In genomic region chr10:29725927-29726326, GRCh38 we compare ENCODE assay signal across 8 cellular contexts.
DNase-seq lines count a peak whose midpoint lies in the region; ATAC-seq, FAIRE-seq and TF ChIP-seq lines count a peak whose summit lies in the region.
"Not testable (repeated sequence)": the region's sequence is repeated elsewhere in the genome, so short reads cannot be mapped to it uniquely, and the experiment has no call there.

No MANE protein-coding gene starts in this region.

- not testable (repeated sequence) for FAIRE-seq in GM12878 (lab: Jason Lieb, UNC)

- RAD21 ChIA-PET in GM12878 (lab: Charles Lee; ENCODE audit: unreplicated experiment) = interaction anchor here (0.6 kb wide), 1 partner anchor 121 kb away, joined by 3 read pairs; no protein-coding TSS in a partner anchor

- H3K27me3 ChIP-seq in BLaER1; GM12878 (replicated peaks in 1 of 2; ENCODE audit: control insufficient read depth in 2 of 2, insufficient read depth in 2 of 2, low read length in 1 of 2); cardiac muscle cell; right atrium auricular region; smooth muscle cell (ENCODE audit: low read depth); tibial artery: not testable (repeated sequence)

- not testable (repeated sequence) for H4K20me1 ChIP-seq in BLaER1; GM12878 (ENCODE audit: control insufficient read depth, insufficient read depth)
- H4K20me1 ChIP-seq in smooth muscle cell (ENCODE audit: low read depth) = peaks cover 63% of the 10 kb centered on the region

- H3K36me3 ChIP-seq in BLaER1; HEK293 (ENCODE audit: control insufficient read depth in 2 of 2, insufficient read depth in 1 of 2, low read length in 2 of 2); GM12878 (ENCODE audit: control insufficient read depth in 2 of 2, insufficient read depth in 2 of 2, low read length in 1 of 2); cardiac muscle cell; right atrium auricular region; smooth muscle cell (ENCODE audit: low read depth); tibial artery: not testable (repeated sequence)
- peaks cover 41% of the 10 kb centered on the region for H3K36me3 ChIP-seq in mesodermal cell (ENCODE audit: control insufficient read depth, insufficient read depth, low read length)

- TF ChIP-seq EP300 in GM12878 (IDR thresholded peaks at IDR 0.05; ENCODE audit: borderline replicate concordance in 1 of 2, control insufficient read depth in 1 of 2, low read depth in 2 of 2, low read length in 2 of 2) = not testable (repeated sequence)

- not testable (repeated sequence) for H2AFZ ChIP-seq in GM12878 (ENCODE audit: control insufficient read depth, low read depth, low read length); smooth muscle cell (ENCODE audit: low read depth)

- SMC1A ChIA-PET in GM12878 (lab: Charles Lee; ENCODE audit: uncharacterized antibody, unreplicated experiment) = interaction anchor here (1.0 to 1.9 kb wide), 3 partner anchors 8 to 66 kb away, joined by 4 to 5 read pairs (median 5); no protein-coding TSS in a partner anchor

- H3K27ac ChIP-seq in BLaER1 = peak overlapping the region; percentile 74; the same call in 1 of the 2 replicates
- H3K27ac ChIP-seq in HEK293 (ENCODE audit: extremely low read depth, low read depth, low read length); GM12878 (ENCODE audit: control insufficient read depth, insufficient read depth); smooth muscle cell (ENCODE audit: low read depth): not testable (repeated sequence)
- peak overlapping the region; percentile 88 for H3K27ac ChIP-seq in cardiac muscle cell
- H3K27ac ChIP-seq in right atrium auricular region = peak overlapping the region; percentile 65 to 78
- peak overlapping the region; percentile 31 for H3K27ac ChIP-seq in mesodermal cell (ENCODE audit: low read depth, low read length, severe bottlenecking)
- peak overlapping the region; percentile 10 to 66 for H3K27ac ChIP-seq in tibial artery

- peak overlapping the region; percentile 33; the same call in 1 of the 2 replicates for H3K4me3 ChIP-seq in BLaER1
- H3K4me3 ChIP-seq in HEK293 (ENCODE audit: low read depth, low read length); GM12878; cardiac muscle cell; right atrium auricular region; mesodermal cell (ENCODE audit: extremely low read depth, insufficient read depth, low read length, poor library complexity, severe bottlenecking); smooth muscle cell; tibial artery: not testable (repeated sequence)

- TF ChIP-seq CTCF in HEK293 (tag by site-specific recombination; IDR thresholded peaks at IDR 0.05); GM12878 (IDR thresholded peaks at IDR 0.05 in 2 of 3, conservative IDR thresholded peaks at IDR 0.05 in 1 of 3; ENCODE audit: control insufficient read depth in 2 of 3, extremely low read depth in 1 of 3, insufficient read depth in 1 of 3, low read depth in 3 of 3, low read length in 3 of 3); cardiac muscle cell (IDR thresholded peaks at IDR 0.05; ENCODE audit: low read depth, low read length); right atrium auricular region (IDR thresholded peaks at IDR 0.05); smooth muscle cell (IDR thresholded peaks at IDR 0.05; ENCODE audit: borderline replicate concordance, insufficient read depth, poor library complexity, severe bottlenecking); tibial artery (IDR thresholded peaks at IDR 0.05): not testable (repeated sequence)

- in situ Hi-C loops in GM12878 (cut with MboI) = not testable (repeated sequence)

- intact Hi-C loops in GM12878 (cut with micrococcal nuclease; ENCODE audit: unreplicated experiment) = not testable (repeated sequence)
- intact Hi-C loops in tibial artery (cut with DNase I; ENCODE audit: low total_unique reads) = loop anchor here (10.0 kb wide), 1 partner anchor 101 kb away; no protein-coding TSS in a partner anchor

- TF ChIP-seq POLR2A in GM12878 (IDR thresholded peaks at IDR 0.05; ENCODE audit: low read depth, low read length) = not testable (repeated sequence)

- ATAC-seq in GM12878 = peak; percentile 13; the same call in 2 of the 3 replicates

- BruUV-seq in GM12878 (replicated peaks; lab: Mats Ljungman, UMichigan) = not testable (repeated sequence)

- TF ChIP-seq RAD21 in GM12878 (IDR thresholded peaks at IDR 0.05; ENCODE audit: insufficient read depth, low read depth, low read length) = not testable (repeated sequence)

- not testable (repeated sequence) for H3F3A ChIP-seq in smooth muscle cell (ENCODE audit: low read depth)

- H3K9me3 ChIP-seq in BLaER1 = peaks cover 34% of the 10 kb centered on the region
- H3K9me3 ChIP-seq in HEK293 (ENCODE audit: control insufficient read depth, insufficient read depth, low read depth, low read length); GM12878 (replicated peaks; ENCODE audit: control insufficient read depth, insufficient read depth, low read length); cardiac muscle cell (ENCODE audit: low read depth); right atrium auricular region; mesodermal cell (ENCODE audit: control insufficient read depth, low read length); smooth muscle cell (replicated peaks; ENCODE audit: low read depth); tibial artery: not testable (repeated sequence)

- H3K4me2 ChIP-seq in BLaER1 (peak overlapping the region; percentile 83), smooth muscle cell (peak overlapping the region; percentile 75)
- H3K4me2 ChIP-seq in GM12878 (ENCODE audit: control insufficient read depth, insufficient read depth) = not testable (repeated sequence)

- POLR2A ChIA-PET in HEK293 (lab: Yijun Ruan, JAX) = not testable (repeated sequence)
- POLR2A ChIA-PET in GM12878 (lab: Charles Lee) = interaction anchor here (0.6 kb wide), 1 partner anchor 1169 kb away, joined by 3 read pairs; no protein-coding TSS in a partner anchor

- H3K79me2 ChIP-seq in GM12878 (ENCODE audit: control insufficient read depth, insufficient read depth, low read length) = not testable (repeated sequence)
- peaks cover 79% of the 10 kb centered on the region for H3K79me2 ChIP-seq in smooth muscle cell (ENCODE audit: low read depth)

- H3K4me1 ChIP-seq in BLaER1 (peaks cover 40% of the 10 kb centered on the region), cardiac muscle cell (ENCODE audit: low read depth) (peaks cover 61% of the 10 kb centered on the region), right atrium auricular region (peaks cover 0 to 30% of the 10 kb centered on the region in 2 donors), mesodermal cell (ENCODE audit: control insufficient read depth, insufficient read depth, low read length, poor library complexity, severe bottlenecking) (peaks cover 39% of the 10 kb centered on the region), smooth muscle cell (ENCODE audit: low read depth) (peaks cover 34% of the 10 kb centered on the region), tibial artery (peaks cover 0 to 97% (median 44%) of the 10 kb centered on the region in 4 donors)
- H3K4me1 ChIP-seq in HEK293 (ENCODE audit: control insufficient read depth, insufficient read depth, low read length); GM12878 (ENCODE audit: control insufficient read depth, insufficient read depth, low read length): not testable (repeated sequence)

- 0% methylated on average over 1 of the region's 1 CpG for WGBS in GM12878 (ENCODE audit: insufficient coverage, insufficient replicate concordance, low lambda C conversion rate, missing lambda C conversion rate)
- 88 to 100% methylated on average over 1 of the region's 1 CpG for WGBS in mesodermal cell (ENCODE audit: insufficient coverage in 2 of 2), 2 experiments
- 26% methylated on average over 1 of the region's 1 CpG for WGBS in smooth muscle cell (ENCODE audit: low lambda C conversion rate)

- H3K9ac ChIP-seq in BLaER1 = peak overlapping the region; percentile 39; the same call in 1 of the 2 replicates
- not testable (repeated sequence) for H3K9ac ChIP-seq in GM12878 (ENCODE audit: control insufficient read depth, insufficient read depth, low read length); smooth muscle cell (ENCODE audit: low read depth)

- not testable (repeated sequence) for DNase-seq in GM12878 (ENCODE audit: low read depth, low spot score); cardiac muscle cell (ENCODE audit: low read depth in 1 of 2, low spot score in 1 of 2); right atrium auricular region (ENCODE audit: low spot score); smooth muscle cell (lab: John Stamatoyannopoulos, UW; ENCODE audit: unreplicated experiment); tibial artery

- CTCF ChIA-PET in HEK293 (lab: Yijun Ruan, JAX) (interaction anchor here (0.6 kb wide), 1 partner anchor 8 kb away, joined by 3 read pairs; no protein-coding TSS in a partner anchor), GM12878 (lab: Yijun Ruan, JAX) (interaction anchor here (1.2 kb wide), 1 partner anchor 9 kb away, joined by 3 read pairs; no protein-coding TSS in a partner anchor)

TF ChIP-seq in HEK293, 187 proteins besides CTCF, POLR2A, EP300 and RAD21:
- TF ChIP-seq ZNF121 (tag by site-specific recombination; IDR thresholded peaks at IDR 0.05) = peak; percentile 59; the same call in 1 of the 2 replicates
